1 cellular context compared by ENCODE assay signal in the genomic region with DNA sequence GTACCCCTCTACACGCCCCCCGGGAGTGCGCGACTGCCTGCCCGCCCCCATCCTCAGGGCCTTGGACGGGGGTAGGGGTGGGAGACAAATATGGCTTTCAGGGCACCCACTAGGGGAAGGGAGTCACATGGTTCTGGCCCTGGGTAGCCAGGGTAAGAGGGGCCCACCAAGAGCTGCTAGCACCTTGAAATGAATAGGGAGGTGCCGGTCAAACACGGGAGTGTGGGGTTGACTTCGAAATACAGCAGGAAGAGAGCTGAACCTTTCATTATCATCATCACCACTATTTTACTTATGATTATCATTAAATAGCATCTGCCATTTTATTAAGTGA.
TF ChIP-seq lines count a peak whose summit lies in the region.

No MANE protein-coding gene starts in this region.

TF ChIP-seq in neural cell, 6 proteins besides CTCF, POLR2A, EP300 and RAD21 (continued from another document):
- no peak for TF ChIP-seq EZH2 (IDR thresholded peaks at IDR 0.05; ENCODE audit: borderline replicate concordance, insufficient read depth, low read length, poor library complexity, severe bottlenecking)
